In genomic region chr5:35230043-35230611, GRCh38 we compare ENCODE assay signal across 1 cellular context.
A peak's percentile ranks its signal among the peaks of the same experiment; 100 is the strongest.
TF ChIP-seq lines count a peak whose summit lies in the region.

Gene PRLR, minus strand, starts transcription at chr5:35230487. Its CDS starts 140,867 bp downstream, at chr5:35089620.

TF ChIP-seq in HepG2, 621 proteins besides CTCF, POLR2A, EP300 and RAD21 (continued from another document and continues in another):
- TF ChIP-seq MED8 (CRISPR knock-in tag; IDR thresholded peaks at IDR 0.05; ENCODE audit: insufficient replicate concordance) (no peak), MEIS1 (CRISPR knock-in tag; IDR thresholded peaks at IDR 0.05; ENCODE audit: borderline replicate concordance) (0 out of 2 replicates have a peak, but pooled peaks have one; percentile 44), ZNF382 (CRISPR knock-in tag; IDR thresholded peaks at IDR 0.05; ENCODE audit: borderline replicate concordance) (no peak), NFKB2 (CRISPR knock-in tag; IDR thresholded peaks at IDR 0.05; ENCODE audit: borderline replicate concordance) (peak; percentile 60; the same call in 1 of the 2 replicates), KDM4B (CRISPR knock-in tag; IDR thresholded peaks at IDR 0.05) (no peak; the same call in 1 of the 2 replicates), CEBPZ (IDR thresholded peaks at IDR 0.05; ENCODE audit: low read length) (no peak), ZBTB37 (CRISPR knock-in tag; IDR thresholded peaks at IDR 0.05) (no peak), POGK (CRISPR knock-in tag; conservative IDR thresholded peaks at IDR 0.05) (0 out of 2 replicates have a peak, but pooled peaks have one; percentile 55), ZBTB26 (CRISPR knock-in tag; IDR thresholded peaks at IDR 0.05; ENCODE audit: borderline replicate concordance) (peak; percentile 98), MXD3 (CRISPR knock-in tag; IDR thresholded peaks at IDR 0.05) (0 out of 2 replicates have a peak, but pooled peaks have one; percentile 48), KLF16 (CRISPR knock-in tag; IDR thresholded peaks at IDR 0.05) (0 out of 4 replicates have a peak, but pooled peaks of 1 of the 2 experiments have one; percentile 51), ERF (CRISPR knock-in tag; IDR thresholded peaks at IDR 0.05) (peak; percentile 59), GABPA (IDR thresholded peaks at IDR 0.05; ENCODE audit: low read depth, low read length) (no peak), GABPA (CRISPR knock-in tag; IDR thresholded peaks at IDR 0.05; ENCODE audit: low read depth) (peak; percentile 46; the same call in 1 of the 2 replicates), ZNF75D (CRISPR knock-in tag; IDR thresholded peaks at IDR 0.05; ENCODE audit: borderline replicate concordance) (no peak), NPAS2 (CRISPR knock-in tag; IDR thresholded peaks at IDR 0.05; ENCODE audit: borderline replicate concordance) (no peak), HOXA3 (CRISPR knock-in tag; IDR thresholded peaks at IDR 0.05) (peak; percentile 70), ZNF331 (CRISPR knock-in tag; IDR thresholded peaks at IDR 0.05) (peak; percentile 64), SNAPC5 (CRISPR knock-in tag; IDR thresholded peaks at IDR 0.05; ENCODE audit: borderline replicate concordance) (no peak), RARG (CRISPR knock-in tag; IDR thresholded peaks at IDR 0.05; ENCODE audit: low read depth) (no peak), PITX1 (CRISPR knock-in tag; IDR thresholded peaks at IDR 0.05) (no peak), ZZZ3 (CRISPR knock-in tag; IDR thresholded peaks at IDR 0.05; ENCODE audit: borderline replicate concordance) (no peak), ELF1 (CRISPR knock-in tag; IDR thresholded peaks at IDR 0.05) (peak; percentile 54), TCF7 (IDR thresholded peaks at IDR 0.05; ENCODE audit: low read depth) (no peak), ZSCAN30 (CRISPR knock-in tag; IDR thresholded peaks at IDR 0.05) (no peak), THRA (CRISPR knock-in tag; IDR thresholded peaks at IDR 0.05; ENCODE audit: borderline replicate concordance) (0 out of 2 replicates have a peak, but pooled peaks have one; percentile 38), PAXIP1 (CRISPR knock-in tag; conservative IDR thresholded peaks at IDR 0.05) (peak; percentile 73), MED1 (CRISPR knock-in tag; IDR thresholded peaks at IDR 0.05) (peak; percentile 60; the same call in 1 of the 2 replicates), ZMYM2 (CRISPR knock-in tag; IDR thresholded peaks at IDR 0.05) (peak; percentile 84), GATAD2A (CRISPR knock-in tag; IDR thresholded peaks at IDR 0.05) (peak; percentile 52; the same call in 1 of the 2 replicates), ZNF670 (CRISPR knock-in tag; IDR thresholded peaks at IDR 0.05; ENCODE audit: borderline replicate concordance) (no peak), NBN (conservative IDR thresholded peaks at IDR 0.05) (no peak), HDAC2 (CRISPR knock-in tag; IDR thresholded peaks at IDR 0.05) (no peak; the same call in 1 of the 2 replicates), ZNF598 (CRISPR knock-in tag; IDR thresholded peaks at IDR 0.05; ENCODE audit: borderline replicate concordance) (no peak), NCOR1 (IDR thresholded peaks at IDR 0.05; ENCODE audit: borderline replicate concordance, low read length) (no peak), CAMTA2 (CRISPR knock-in tag; IDR thresholded peaks at IDR 0.05; ENCODE audit: borderline replicate concordance) (no peak), ZBTB33 (CRISPR knock-in tag; IDR thresholded peaks at IDR 0.05) (no peak), ZNF441 (CRISPR knock-in tag; IDR thresholded peaks at IDR 0.05; ENCODE audit: borderline replicate concordance) (0 out of 2 replicates have a peak, but pooled peaks have one; percentile 74), E2F1 (CRISPR knock-in tag; IDR thresholded peaks at IDR 0.05) (0 out of 2 replicates have a peak, but pooled peaks have one; percentile 62), KMT2B (CRISPR knock-in tag; IDR thresholded peaks at IDR 0.05) (0 out of 2 replicates have a peak, but pooled peaks have one; percentile 52), USF2 (IDR thresholded peaks at IDR 0.05; ENCODE audit: low read depth, low read length) (0 out of 2 replicates have a peak, but pooled peaks have one; percentile 12), USF2 (CRISPR knock-in tag; IDR thresholded peaks at IDR 0.05; ENCODE audit: borderline replicate concordance) (no peak), ZBTB20 (CRISPR knock-in tag; IDR thresholded peaks at IDR 0.05; ENCODE audit: borderline replicate concordance, low read depth) (no peak)
